In genomic region chr14:104746071-104746545, GRCh38 we compare ENCODE assay signal across 18 cellular contexts. TPM values are rescaled to one million over a fixed set of nuclear protein-coding genes. Genes with fewer than 3 reads are reported as not detected.
DNase-seq lines count a peak whose midpoint lies in the region; ATAC-seq and TF ChIP-seq lines count a peak whose summit lies in the region.
"Had no signal": no experiment of that assay in that cellular context is flagged by ENCODE, and none has a peak within 500 bp of the region (broad histone marks: within the 10 kb centered on the region; RNA-seq: fewer than 3 reads in every experiment).

No MANE protein-coding gene starts in this region.

- no peaks in the 10 kb centered on the region for H3K27me3 ChIP-seq in psoas muscle (ENCODE audit: insufficient read depth in 3 of 3, low read length in 2 of 3)

- H3K27me3 Mint-ChIP-seq in chondrocyte (ENCODE audit: low read depth): no peaks in the 10 kb centered on the region
- H3K27me3 Mint-ChIP-seq: activated naive CD8-positive, alpha-beta T cell had no signal

- peaks cover 0 to 52% of the 10 kb centered on the region in 2 donors for H3K36me3 ChIP-seq in psoas muscle (ENCODE audit: insufficient read depth in 1 of 2, low read depth in 1 of 2)
- H3K36me3 ChIP-seq: WERI-Rb-1 had no signal

- H3K27ac Mint-ChIP-seq in chondrocyte (ENCODE audit: unreplicated experiment): peak overlapping the region; percentile 41
- H3K27ac Mint-ChIP-seq: activated naive CD8-positive, alpha-beta T cell; H9 had no signal

- H3K9me3 ChIP-seq in psoas muscle: no peaks in the 10 kb centered on the region

- H3K9me3 Mint-ChIP-seq in chondrocyte (ENCODE audit: low read depth): no peaks in the 10 kb centered on the region

- intact Hi-C loops in psoas muscle (cut with DNase I): no loop called here

- peaks cover 60% of the 10 kb centered on the region for H3K4me1 Mint-ChIP-seq in chondrocyte (ENCODE audit: low read depth)

- DNase-seq in stimulated activated naive CD4-positive, alpha-beta T cell treated with Interleukin-2 at 50 U/mL for 16 hours (lab: John Stamatoyannopoulos, UW): peak; percentile 54
- no peak for DNase-seq in stimulated activated naive CD4-positive, alpha-beta T cell (lab: John Stamatoyannopoulos, UW)
- DNase-seq in chondrocyte (ENCODE audit: low spot score): no peak
- peak in 1 of 2 donors; percentile 48 for DNase-seq in psoas muscle
- DNase-seq in amniotic stem cell (lab: John Stamatoyannopoulos, UW): no peak
- no peak for DNase-seq in NK-92 (lab: John Stamatoyannopoulos, UW; ENCODE audit: unreplicated experiment)
- DNase-seq in DMS53 (lab: John Stamatoyannopoulos, UW): no peak
- DNase-seq: C1 segment of cervical spinal cord; glutamatergic neuron; H9; NCI-H526 treated with DMSO at 0.1 percent for 48 hours; occipital lobe; SIG-M5; stimulated activated CD4-positive, alpha-beta T cell treated with anti-CD3 and anti-CD28 coated beads, Interleukin-2, amount 100 ng/mL, for 48 hours; WERI-Rb-1 had no signal

- peaks cover 33% of the 10 kb centered on the region for H3K4me1 ChIP-seq in psoas muscle

- no peak for ATAC-seq in psoas muscle
- ATAC-seq in GM19397 (IDR thresholded peaks at IDR 0.05; ENCODE audit: unreplicated experiment): no peak

- H3K27ac ChIP-seq in psoas muscle: peak overlapping the region; percentile 76
- H3K27ac ChIP-seq: WERI-Rb-1 had no signal

- H3K4me3 Mint-ChIP-seq in chondrocyte (ENCODE audit: unreplicated experiment): no peak overlapping the region
- H3K4me3 Mint-ChIP-seq: activated naive CD8-positive, alpha-beta T cell; H9 had no signal

- no peak for TF ChIP-seq CTCF in chondrocyte (IDR thresholded peaks at IDR 0.05)
- no peak for TF ChIP-seq CTCF in psoas muscle (IDR thresholded peaks at IDR 0.05)

- H3K36me3 Mint-ChIP-seq in chondrocyte (ENCODE audit: low read depth): peaks cover 3% of the 10 kb centered on the region
- H3K36me3 Mint-ChIP-seq: activated naive CD8-positive, alpha-beta T cell had no signal

- WGBS in psoas muscle, 3 donors: 62 to 81% (median 79%) methylated on average over 13 of the region's 13 CpGs

- no peak overlapping the region for H3K4me3 ChIP-seq in psoas muscle
- H3K4me3 ChIP-seq: lung had no signal

RNA-seq across cellular contexts. Expression of gene SIVA1, which starts 6.8 kb away (rescaled TPM):
- total RNA-seq in chondrocyte (47.0 to 54.9 TPM (median 47.4 TPM) in 3 replicates), psoas muscle (100 to 1,000 TPM in 1 of 4 donors, 10 to 100 TPM in 3; 55.8 to 105 (median 84.5) TPM)
- 100 to 1,000 TPM; 147 to 233 (median 233) TPM for polyA plus RNA-seq in psoas muscle

RNA-seq across cellular contexts. Expression of gene ADSS1, which starts 22.1 kb away (rescaled TPM):
- total RNA-seq in chondrocyte (7.1 to 9.9 TPM (median 7.9 TPM) in 3 replicates), psoas muscle (100 to 1,000 TPM; 201 to 359 (median 278) TPM)
- polyA plus RNA-seq in psoas muscle: 100 to 1,000 TPM; 187 to 394 (median 300) TPM

RNA-seq across cellular contexts. Expression of gene AKT1, which starts 49.4 kb away (rescaled TPM):
- 143 to 158 TPM (median 156 TPM) in 3 replicates for total RNA-seq in chondrocyte
- 10 to 100 TPM; 54.9 to 79.3 (median 60.0) TPM for total RNA-seq in psoas muscle
- polyA plus RNA-seq in psoas muscle: 100 to 1,000 TPM in 1 of 3 donors, 10 to 100 TPM in 2; 51.9 to 102 (median 62.0) TPM

RNA-seq across cellular contexts. Expression of gene ZBTB42, which starts 54.8 kb away (rescaled TPM):
- total RNA-seq in chondrocyte (2.1 to 2.8 TPM (median 2.6 TPM) in 3 replicates), psoas muscle (1 to 10 TPM; 4.2 to 7.4 (median 5.8) TPM)
- 1 to 10 TPM; 4.7 to 6.6 (median 6.2) TPM for polyA plus RNA-seq in psoas muscle

RNA-seq across cellular contexts. Expression of gene INF2, which starts 56.7 kb away (rescaled TPM):
- 117 to 152 TPM (median 121 TPM) in 3 replicates for total RNA-seq in chondrocyte
- total RNA-seq in psoas muscle: 10 to 100 TPM; 16.4 to 26.3 (median 23.4) TPM
- polyA plus RNA-seq in psoas muscle: 10 to 100 TPM; 12.0 to 29.1 (median 12.8) TPM

Comparison
In these comparisons a context has a peak if more than half of its experiments do, and no peak if none do; other contexts are left out.
1. RNA of gene ADSS1, which starts 22.1 kb away (total RNA-seq): 201 to 359 TPM in psoas muscle; 7.1 to 9.9 TPM in chondrocyte; every median in the first group is over 10 times any median in the second.